Comparison of ENCODE assay signal across 1 cellular context in the genomic region with DNA sequence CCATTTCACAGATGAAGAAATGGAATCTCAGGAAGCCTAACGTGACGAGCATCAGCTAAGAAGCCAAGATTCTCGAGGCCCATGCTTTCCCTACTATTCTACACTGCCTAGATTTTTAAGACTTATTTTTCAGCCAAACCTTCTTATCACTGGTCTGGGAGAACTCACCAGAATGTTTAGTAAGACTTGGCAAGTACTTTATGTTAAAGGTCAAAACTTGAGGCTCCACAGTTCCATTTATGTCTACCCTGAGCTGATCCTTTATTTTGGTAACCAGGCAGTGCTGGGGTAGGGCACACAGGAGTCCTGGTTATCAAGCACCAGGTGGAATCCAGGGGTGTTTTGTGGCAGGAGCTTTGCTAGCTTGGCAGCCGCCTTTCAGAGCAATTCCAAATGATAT.
TF ChIP-seq lines count a peak whose summit lies in the region.

No MANE protein-coding gene starts in this region.

TF ChIP-seq in K562, 482 proteins besides CTCF, POLR2A, EP300 and RAD21 (continued from another document):
- TF ChIP-seq PTRF (tag; IDR thresholded peaks at IDR 0.05): 0 out of 2 replicates have a peak, but pooled peaks have one; percentile 40
- no peak for TF ChIP-seq ZNF717 (CRISPR knock-in tag; IDR thresholded peaks at IDR 0.05)
- TF ChIP-seq, protein P1, sequence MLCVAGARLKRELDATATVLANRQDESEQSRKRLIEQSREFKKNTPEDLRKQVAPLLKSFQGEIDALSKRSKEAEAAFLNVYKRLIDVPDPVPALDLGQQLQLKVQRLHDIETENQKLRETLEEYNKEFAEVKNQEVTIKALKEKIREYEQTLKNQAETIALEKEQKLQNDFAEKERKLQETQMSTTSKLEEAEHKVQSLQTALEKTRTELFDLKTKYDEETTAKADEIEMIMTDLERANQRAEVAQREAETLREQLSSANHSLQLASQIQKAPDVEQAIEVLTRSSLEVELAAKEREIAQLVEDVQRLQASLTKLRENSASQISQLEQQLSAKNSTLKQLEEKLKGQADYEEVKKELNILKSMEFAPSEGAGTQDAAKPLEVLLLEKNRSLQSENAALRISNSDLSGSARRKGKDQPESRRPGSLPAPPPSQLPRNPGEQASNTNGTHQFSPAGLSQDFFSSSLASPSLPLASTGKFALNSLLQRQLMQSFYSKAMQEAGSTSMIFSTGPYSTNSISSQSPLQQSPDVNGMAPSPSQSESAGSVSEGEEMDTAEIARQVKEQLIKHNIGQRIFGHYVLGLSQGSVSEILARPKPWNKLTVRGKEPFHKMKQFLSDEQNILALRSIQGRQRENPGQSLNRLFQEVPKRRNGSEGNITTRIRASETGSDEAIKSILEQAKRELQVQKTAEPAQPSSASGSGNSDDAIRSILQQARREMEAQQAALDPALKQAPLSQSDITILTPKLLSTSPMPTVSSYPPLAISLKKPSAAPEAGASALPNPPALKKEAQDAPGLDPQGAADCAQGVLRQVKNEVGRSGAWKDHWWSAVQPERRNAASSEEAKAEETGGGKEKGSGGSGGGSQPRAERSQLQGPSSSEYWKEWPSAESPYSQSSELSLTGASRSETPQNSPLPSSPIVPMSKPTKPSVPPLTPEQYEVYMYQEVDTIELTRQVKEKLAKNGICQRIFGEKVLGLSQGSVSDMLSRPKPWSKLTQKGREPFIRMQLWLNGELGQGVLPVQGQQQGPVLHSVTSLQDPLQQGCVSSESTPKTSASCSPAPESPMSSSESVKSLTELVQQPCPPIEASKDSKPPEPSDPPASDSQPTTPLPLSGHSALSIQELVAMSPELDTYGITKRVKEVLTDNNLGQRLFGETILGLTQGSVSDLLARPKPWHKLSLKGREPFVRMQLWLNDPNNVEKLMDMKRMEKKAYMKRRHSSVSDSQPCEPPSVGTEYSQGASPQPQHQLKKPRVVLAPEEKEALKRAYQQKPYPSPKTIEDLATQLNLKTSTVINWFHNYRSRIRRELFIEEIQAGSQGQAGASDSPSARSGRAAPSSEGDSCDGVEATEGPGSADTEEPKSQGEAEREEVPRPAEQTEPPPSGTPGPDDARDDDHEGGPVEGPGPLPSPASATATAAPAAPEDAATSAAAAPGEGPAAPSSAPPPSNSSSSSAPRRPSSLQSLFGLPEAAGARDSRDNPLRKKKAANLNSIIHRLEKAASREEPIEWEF (CRISPR knock-in tag; IDR thresholded peaks at IDR 0.05): no peak
